Comparison of ENCODE assay signal across 9 cellular contexts in the genomic region with DNA sequence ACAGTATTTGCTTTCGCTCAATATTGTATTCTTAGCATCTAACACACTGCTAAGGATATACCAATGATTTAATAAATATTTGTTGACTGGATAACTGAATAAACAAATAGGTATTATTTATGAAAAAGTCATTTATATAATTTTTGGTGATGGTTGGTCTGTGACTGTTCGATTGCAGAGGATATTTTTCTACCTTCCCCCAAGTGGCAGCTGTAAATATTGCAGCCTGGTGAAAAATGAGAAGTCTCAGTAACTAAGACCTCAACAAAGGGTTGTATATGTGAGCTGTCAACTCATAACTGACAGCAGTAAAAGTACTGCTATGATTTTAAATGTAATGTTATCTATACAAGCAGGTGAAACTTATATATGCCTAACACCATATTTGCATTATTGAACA. TPM values are rescaled to one million over a fixed set of nuclear protein-coding genes. Genes with fewer than 3 reads are reported as not detected.
DNase-seq lines count a peak whose midpoint lies in the region; ATAC-seq and TF ChIP-seq lines count a peak whose summit lies in the region.
"Had no signal": no experiment of that assay in that cellular context is flagged by ENCODE, and none has a peak within 500 bp of the region (broad histone marks: within the 10 kb centered on the region; RNA-seq: fewer than 3 reads in every experiment).

No MANE protein-coding gene starts in this region.

- no peaks in the 10 kb centered on the region for H3K9me3 Mint-ChIP-seq in immature natural killer cell
- H3K9me3 Mint-ChIP-seq: dendritic cell treated with granulocyte-macrophage colony-stimulating factor and Interleukin-4, amounts not matched to agents 40 ng/mL and 50 ng/mL, for 4 days had no signal

- H3K4me1 Mint-ChIP-seq in immature natural killer cell = no peaks in the 10 kb centered on the region

- H3K4me1 ChIP-seq in OCI-LY3 (ENCODE audit: low read length) = peaks cover 12% of the 10 kb centered on the region
- no peaks in the 10 kb centered on the region for H3K4me1 ChIP-seq in foreskin keratinocyte

- peak; percentile 50 for TF ChIP-seq CTCF in AG09319 (IDR thresholded peaks at IDR 0.05; ENCODE audit: low read depth, low read length)
- TF ChIP-seq CTCF in OCI-LY3 (IDR thresholded peaks at IDR 0.05; ENCODE audit: low read depth, low read length) = peak; percentile 35
- TF ChIP-seq CTCF in foreskin keratinocyte (conservative IDR thresholded peaks at IDR 0.05) = peak; percentile 41

- H3K27me3 ChIP-seq in OCI-LY3 (ENCODE audit: low read depth, low read length) (no peaks in the 10 kb centered on the region), foreskin keratinocyte (no peaks in the 10 kb centered on the region)

- H3K27ac ChIP-seq in OCI-LY3 (ENCODE audit: low read length) (no peak overlapping the region), foreskin keratinocyte (no peak overlapping the region)

- DNase-seq in AG09319 (ENCODE audit: extremely low read depth, low read depth) (no peak), foreskin keratinocyte (no peak), immature natural killer cell (no peak), left colon (no peak), activated gamma-delta T cell treated with Interleukin-2 at 50 U/mL for 16 hours (no peak)
- DNase-seq in activated CD4-positive, alpha-beta T cell treated with anti-CD3 and anti-CD28 coated beads, Interleukin-2, amount 50 U/mL, for 48 hours = no peak

- H3K36me3 ChIP-seq in OCI-LY3 (replicated peaks; ENCODE audit: low read depth, low read length) = no peaks in the 10 kb centered on the region

- H3K9me3 ChIP-seq in OCI-LY3 (ENCODE audit: insufficient read depth, low read length) = no peaks in the 10 kb centered on the region

- peak overlapping the region; percentile 85 for H2AFZ ChIP-seq in OCI-LY3 (ENCODE audit: low read depth, low read length)

- H4K20me1 ChIP-seq in OCI-LY3 (ENCODE audit: insufficient read depth, low read length) = no peaks in the 10 kb centered on the region

- intact Hi-C loops in left colon (cut with DNase I, micrococcal nuclease) = no loop called here

- H3K27ac Mint-ChIP-seq in immature natural killer cell = no peak overlapping the region
- H3K27ac Mint-ChIP-seq: dendritic cell treated with granulocyte-macrophage colony-stimulating factor and Interleukin-4, amounts not matched to agents 40 ng/mL and 50 ng/mL, for 4 days had no signal

- no peaks in the 10 kb centered on the region for H3K36me3 Mint-ChIP-seq in immature natural killer cell

- no peak overlapping the region for H3K4me2 ChIP-seq in OCI-LY3 (ENCODE audit: low read length)

- no peak overlapping the region for H3K4me3 Mint-ChIP-seq in immature natural killer cell
- H3K4me3 Mint-ChIP-seq: dendritic cell treated with granulocyte-macrophage colony-stimulating factor and Interleukin-4, amounts not matched to agents 40 ng/mL and 50 ng/mL, for 4 days had no signal

- ATAC-seq in GM19351 (IDR thresholded peaks at IDR 0.05; ENCODE audit: unreplicated experiment) (peak; percentile 93), foreskin keratinocyte (peak; percentile 44), left colon (no peak)

- no peak overlapping the region for H3K4me3 ChIP-seq in OCI-LY3 (ENCODE audit: low read length)

- H3K27me3 Mint-ChIP-seq in immature natural killer cell (ENCODE audit: low read depth in 3 of 3) = peaks cover 0 to 4% (median 1%) of the 10 kb centered on the region in 3 donors
- H3K27me3 Mint-ChIP-seq: dendritic cell treated with granulocyte-macrophage colony-stimulating factor and Interleukin-4, amounts not matched to agents 40 ng/mL and 50 ng/mL, for 4 days had no signal

- no peak overlapping the region for H3K9ac ChIP-seq in OCI-LY3 (ENCODE audit: low read length)

- no peaks in the 10 kb centered on the region for H3K79me2 ChIP-seq in OCI-LY3 (ENCODE audit: low read length)

RNA-seq across cellular contexts. Expression of a gene that starts 36.0 kb away (rescaled TPM):
- total RNA-seq in foreskin keratinocyte (not detected in 2 replicates), left colon (not detected)
- polyA plus RNA-seq in foreskin keratinocyte (not detected in 2 replicates), immature natural killer cell (not detected)
